1 cellular context compared by ENCODE assay signal in genomic region chr10:108812296-108812695, GRCh38.
A peak's percentile ranks its signal among the peaks of the same experiment; 100 is the strongest.
TF ChIP-seq lines count a peak whose summit lies in the region.

No MANE protein-coding gene starts in this region.

TF ChIP-seq in SK-N-SH, 30 proteins besides CTCF, POLR2A, EP300 and RAD21 (continued from another document):
- TF ChIP-seq PBX3 (IDR thresholded peaks at IDR 0.05): peak; percentile 98
- peak; percentile 94 for TF ChIP-seq JUND (IDR thresholded peaks at IDR 0.05)
- peak; percentile 95 for TF ChIP-seq TCF12 (IDR thresholded peaks at IDR 0.05)
- TF ChIP-seq TEAD4 (IDR thresholded peaks at IDR 0.05; ENCODE audit: borderline replicate concordance, insufficient read depth): peak; percentile 92
